ENCODE assay signal across 20 cellular contexts in genomic region chr18:24090876-24091275, GRCh38. TPM values are rescaled to one million over a fixed set of nuclear protein-coding genes. Genes with fewer than 3 reads are reported as not detected.
DNase-seq lines count a peak whose midpoint lies in the region; ATAC-seq, FAIRE-seq and TF ChIP-seq lines count a peak whose summit lies in the region.
"Had no signal": no experiment of that assay in that cellular context is flagged by ENCODE, and none has a peak within 500 bp of the region (broad histone marks: within the 10 kb centered on the region; RNA-seq: fewer than 3 reads in every experiment).

No MANE protein-coding gene starts in this region.

- TF ChIP-seq EP300 in K562 (IDR thresholded peaks at IDR 0.05; ENCODE audit: low read length): no peak
- TF ChIP-seq EP300 in esophagus muscularis mucosa (IDR thresholded peaks at IDR 0.05): no peak

- no peak overlapping the region for H3K4me3 Mint-ChIP-seq in activated CD4-positive, alpha-beta memory T cell treated with anti-CD3 and anti-CD28 coated beads for 36 hours
- H3K4me3 Mint-ChIP-seq in activated CD4-positive, alpha-beta memory T cell treated with anti-CD3 and anti-CD28 coated beads, Interleukin-2, amount 10 ng/mL, durations not matched to agents 7 days and 5 days: no peak overlapping the region
- no peak overlapping the region for H3K4me3 Mint-ChIP-seq in CD8-positive, alpha-beta T cell
- H3K4me3 Mint-ChIP-seq: B cell; CD4-positive, alpha-beta T cell; CD8-positive, alpha-beta memory T cell had no signal

- no peaks in the 10 kb centered on the region for H3K9me1 ChIP-seq in K562 (ENCODE audit: control insufficient read depth, insufficient read depth, low read length)

- H3K4me1 ChIP-seq in K562 (replicated peaks in 1 of 2; ENCODE audit: control insufficient read depth in 2 of 2, insufficient read depth in 2 of 2, low read length in 2 of 2) (no peaks in the 10 kb centered on the region), esophagus muscularis mucosa (peaks cover 0 to 13% (median 9%) of the 10 kb centered on the region in 4 donors)
- H3K4me1 ChIP-seq in CD8-positive, alpha-beta T cell (ENCODE audit: insufficient read depth, low read length): no peaks in the 10 kb centered on the region

- TF ChIP-seq POLR2A in K562 (conservative IDR thresholded peaks at IDR 0.05) (no peak), esophagus muscularis mucosa (IDR thresholded peaks at IDR 0.05; ENCODE audit: low read depth) (no peak)

- no peak overlapping the region for H3K4me2 ChIP-seq in K562 (ENCODE audit: insufficient read depth, low read length)
- H3K4me2 ChIP-seq: A549; BLaER1 treated with 17β-estradiol and CSF1 and Interleukin-3, amounts not matched to agents 10 nM and 100 nM had no signal

- TF ChIP-seq CTCF in K562 (IDR thresholded peaks at IDR 0.05 in 2 of 3, conservative IDR thresholded peaks at IDR 0.05 in 1 of 3; ENCODE audit: insufficient read depth in 2 of 3, low read depth in 1 of 3, low read length in 3 of 3): no peak
- TF ChIP-seq CTCF in esophagus muscularis mucosa (IDR thresholded peaks at IDR 0.05): no peak
- TF ChIP-seq CTCF in CD8-positive, alpha-beta T cell (IDR thresholded peaks at IDR 0.05): no peak

- FAIRE-seq in K562 (lab: Jason Lieb, UNC): peak; percentile 11
- FAIRE-seq: A549, G401.6, GM12892, GM18507 had no signal

- H3K9me3 ChIP-seq in K562 (replicated peaks; ENCODE audit: control insufficient read depth, insufficient read depth, low read depth, low read length): no peaks in the 10 kb centered on the region
- H3K9me3 ChIP-seq in esophagus muscularis mucosa: no peaks in the 10 kb centered on the region
- no peaks in the 10 kb centered on the region for H3K9me3 ChIP-seq in CD8-positive, alpha-beta T cell (ENCODE audit: low read length)
- H3K9me3 ChIP-seq: A549 had no signal

- no peak for TF ChIP-seq RAD21 in K562 (CRISPR knock-in tag; conservative IDR thresholded peaks at IDR 0.05 in 1 of 2, IDR thresholded peaks at IDR 0.05 in 1 of 2)

- in situ Hi-C loops in K562 (cut with MboI): no loop called here

- H2AFZ ChIP-seq in K562 (ENCODE audit: low read depth, low read length): no peak overlapping the region

- no peaks in the 10 kb centered on the region for H3K27me3 Mint-ChIP-seq in activated CD4-positive, alpha-beta memory T cell treated with anti-CD3 and anti-CD28 coated beads for 36 hours
- no peaks in the 10 kb centered on the region for H3K27me3 Mint-ChIP-seq in activated CD4-positive, alpha-beta memory T cell treated with anti-CD3 and anti-CD28 coated beads, Interleukin-2, amount 10 ng/mL, durations not matched to agents 7 days and 5 days
- no peaks in the 10 kb centered on the region for H3K27me3 Mint-ChIP-seq in CD8-positive, alpha-beta T cell (ENCODE audit: low read depth)
- H3K27me3 Mint-ChIP-seq: B cell; CD4-positive, alpha-beta T cell; CD8-positive, alpha-beta memory T cell had no signal

- H3K27me3 ChIP-seq in K562 (ENCODE audit: control insufficient read depth in 2 of 2, insufficient read depth in 2 of 2, low read length in 2 of 2) (peaks cover 2 to 4% of the 10 kb centered on the region in 2 experiments; a peak in 1 of 5 replicates), esophagus muscularis mucosa (no peaks in the 10 kb centered on the region)
- no peaks in the 10 kb centered on the region for H3K27me3 ChIP-seq in CD8-positive, alpha-beta T cell (ENCODE audit: insufficient read depth, low read length)
- H3K27me3 ChIP-seq: BLaER1 treated with 17β-estradiol and CSF1 and Interleukin-3, amounts not matched to agents 10 nM and 100 nM had no signal

- CTCF ChIA-PET in activated CD4-positive, alpha-beta memory T cell treated with anti-CD3 and anti-CD28 coated beads for 36 hours (lab: Charles Lee): interaction anchor here (0.6 kb wide), 1 partner anchor 15 kb away, joined by 5 read pairs; no protein-coding TSS in a partner anchor
- CTCF ChIA-PET in activated CD4-positive, alpha-beta memory T cell treated with anti-CD3 and anti-CD28 coated beads, Interleukin-2, amount 10 ng/mL, durations not matched to agents 7 days and 5 days (lab: Charles Lee): interaction anchor here (1.0 kb wide), 1 partner anchor 172 kb away, joined by 3 read pairs; no protein-coding TSS in a partner anchor
- CTCF ChIA-PET in K562 (lab: Yijun Ruan, JAX; ENCODE audit: low intra/inter-chr PET ratio): no interaction called here
- CTCF ChIA-PET in CD8-positive, alpha-beta T cell (lab: Charles Lee): interaction anchor here (0.8 to 1.0 kb wide), 2 partner anchors 24 to 37 kb away, joined by 3 read pairs; no protein-coding TSS in a partner anchor

- H3K27ac Mint-ChIP-seq in activated CD4-positive, alpha-beta memory T cell treated with anti-CD3 and anti-CD28 coated beads for 36 hours: peak overlapping the region; percentile 28
- no peak overlapping the region for H3K27ac Mint-ChIP-seq in activated CD4-positive, alpha-beta memory T cell treated with anti-CD3 and anti-CD28 coated beads, Interleukin-2, amount 10 ng/mL, durations not matched to agents 7 days and 5 days
- no peak overlapping the region for H3K27ac Mint-ChIP-seq in CD8-positive, alpha-beta T cell
- H3K27ac Mint-ChIP-seq: B cell; CD4-positive, alpha-beta T cell had no signal

- peaks cover 38% of the 10 kb centered on the region for H3K4me1 Mint-ChIP-seq in activated CD4-positive, alpha-beta memory T cell treated with anti-CD3 and anti-CD28 coated beads for 36 hours (ENCODE audit: low read depth)
- H3K4me1 Mint-ChIP-seq in activated CD4-positive, alpha-beta memory T cell treated with anti-CD3 and anti-CD28 coated beads, Interleukin-2, amount 10 ng/mL, durations not matched to agents 7 days and 5 days: peaks cover 17% of the 10 kb centered on the region
- H3K4me1 Mint-ChIP-seq in CD8-positive, alpha-beta T cell (ENCODE audit: low read depth): peaks cover 26% of the 10 kb centered on the region

- DNase-seq in activated CD4-positive, alpha-beta memory T cell treated with anti-CD3 and anti-CD28 coated beads for 36 hours: no peak
- no peak for DNase-seq in activated CD4-positive, alpha-beta memory T cell treated with anti-CD3 and anti-CD28 coated beads, Interleukin-2, amount 10 ng/mL, durations not matched to agents 7 days and 5 days
- DNase-seq in K562 (ENCODE audit: extremely low read depth in 1 of 4, low spot score in 3 of 4) (no peak), esophagus muscularis mucosa (ENCODE audit: extremely low spot score) (peak; percentile 55), D341Med (ENCODE audit: low spot score) (no peak)
- no peak for DNase-seq in CD8-positive, alpha-beta T cell
- DNase-seq: AML-193; CD4-positive, alpha-beta T cell; CD8-positive, alpha-beta memory T cell; COR-L47; DMS79 treated with DMSO at 0.1 percent for 48 hours; GF-D8 had no signal

- no peaks in the 10 kb centered on the region for H3K9me3 Mint-ChIP-seq in activated CD4-positive, alpha-beta memory T cell treated with anti-CD3 and anti-CD28 coated beads for 36 hours
- H3K9me3 Mint-ChIP-seq in activated CD4-positive, alpha-beta memory T cell treated with anti-CD3 and anti-CD28 coated beads, Interleukin-2, amount 10 ng/mL, durations not matched to agents 7 days and 5 days: no peaks in the 10 kb centered on the region
- H3K9me3 Mint-ChIP-seq in CD8-positive, alpha-beta T cell: no peaks in the 10 kb centered on the region
- H3K9me3 Mint-ChIP-seq: CD4-positive, alpha-beta T cell; CD8-positive, alpha-beta memory T cell had no signal

- H3K9ac ChIP-seq in K562 (ENCODE audit: insufficient read depth in 1 of 2, low read depth in 2 of 2, low read length in 2 of 2): no peak overlapping the region
- H3K9ac ChIP-seq: BLaER1 treated with 17β-estradiol and CSF1 and Interleukin-3, amounts not matched to agents 10 nM and 100 nM had no signal

- H3K79me2 ChIP-seq in K562 (ENCODE audit: control insufficient read depth, insufficient read depth, low read length): no peaks in the 10 kb centered on the region

- no peak for ATAC-seq in K562
- ATAC-seq in CD8-positive, alpha-beta T cell: no peak
- ATAC-seq: A549 had no signal

- BruUV-seq in K562 (replicated peaks; lab: Mats Ljungman, UMichigan): no TSS peak

- H3K27ac ChIP-seq in K562 (ENCODE audit: extremely low read depth, low read depth, low read length): no peak overlapping the region
- H3K27ac ChIP-seq in esophagus muscularis mucosa (replicated peaks in 1 of 4): no peak overlapping the region
- no peak overlapping the region for H3K27ac ChIP-seq in CD8-positive, alpha-beta T cell (ENCODE audit: low read depth, low read length)
- H3K27ac ChIP-seq: 22Rv1; A549; BLaER1 treated with 17β-estradiol and CSF1 and Interleukin-3, amounts not matched to agents 10 nM and 100 nM; C4-2B had no signal

- no peaks in the 10 kb centered on the region for H4K20me1 ChIP-seq in K562 (replicated peaks; ENCODE audit: control insufficient read depth, insufficient read depth, low read length)
- H4K20me1 ChIP-seq: BLaER1 treated with 17β-estradiol and CSF1 and Interleukin-3, amounts not matched to agents 10 nM and 100 nM had no signal

- POLR2A ChIA-PET in activated CD4-positive, alpha-beta memory T cell treated with anti-CD3 and anti-CD28 coated beads for 36 hours (lab: Charles Lee): no interaction called here
- POLR2A ChIA-PET in activated CD4-positive, alpha-beta memory T cell treated with anti-CD3 and anti-CD28 coated beads, Interleukin-2, amount 10 ng/mL, durations not matched to agents 7 days and 5 days (lab: Charles Lee): no interaction called here
- POLR2A ChIA-PET in K562 (lab: Yijun Ruan, JAX): no interaction called here
- POLR2A ChIA-PET in CD8-positive, alpha-beta T cell (lab: Charles Lee): no interaction called here

- intact Hi-C loops in activated CD4-positive, alpha-beta memory T cell treated with anti-CD3 and anti-CD28 coated beads for 36 hours (cut with micrococcal nuclease): no loop called here
- intact Hi-C loops in K562 (cut with micrococcal nuclease): no loop called here
- intact Hi-C loops in esophagus muscularis mucosa (cut with DNase I): no loop called here
- intact Hi-C loops in CD8-positive, alpha-beta T cell (cut with DNase I, micrococcal nuclease): no loop called here

- peaks cover 42% of the 10 kb centered on the region for H3K36me3 Mint-ChIP-seq in activated CD4-positive, alpha-beta memory T cell treated with anti-CD3 and anti-CD28 coated beads for 36 hours
- H3K36me3 Mint-ChIP-seq in activated CD4-positive, alpha-beta memory T cell treated with anti-CD3 and anti-CD28 coated beads, Interleukin-2, amount 10 ng/mL, durations not matched to agents 7 days and 5 days (ENCODE audit: low read depth): peaks cover 63% of the 10 kb centered on the region
- peaks cover 74% of the 10 kb centered on the region for H3K36me3 Mint-ChIP-seq in CD8-positive, alpha-beta T cell

- H3K4me3 ChIP-seq in K562 (no peak overlapping the region), esophagus muscularis mucosa (no peak overlapping the region)
- H3K4me3 ChIP-seq in CD8-positive, alpha-beta T cell (ENCODE audit: low read depth, low read length): no peak overlapping the region
- H3K4me3 ChIP-seq: A549; BLaER1 treated with 17β-estradiol and CSF1 and Interleukin-3, amounts not matched to agents 10 nM and 100 nM had no signal

- WGBS in K562 (ENCODE audit: insufficient coverage, low coverage, missing lambda C conversion rate): 2% methylated on average over 13 of the region's 13 CpGs
- WGBS in esophagus muscularis mucosa: 93% methylated on average over 13 of the region's 13 CpGs

- no peaks in the 10 kb centered on the region for H3K36me3 ChIP-seq in K562 (ENCODE audit: control insufficient read depth, insufficient read depth, low read length)
- peaks cover 0 to 14% (median 0%) of the 10 kb centered on the region in 4 donors for H3K36me3 ChIP-seq in esophagus muscularis mucosa
- H3K36me3 ChIP-seq in CD8-positive, alpha-beta T cell (ENCODE audit: insufficient read depth, low read length): peaks cover 10% of the 10 kb centered on the region

RNA-seq across cellular contexts. Expression of gene CABYR, which starts 48.0 kb away (rescaled TPM):
- total RNA-seq in activated CD4-positive, alpha-beta memory T cell treated with anti-CD3 and anti-CD28 coated beads for 36 hours: 1 to 10 TPM in 1 of 2 experiments, under 1 TPM in 1; 1.00 to 1.4 TPM
- under 1 TPM; 0.48 to 0.95 TPM for total RNA-seq in activated CD4-positive, alpha-beta memory T cell treated with anti-CD3 and anti-CD28 coated beads, Interleukin-2, amount 10 ng/mL, durations not matched to agents 7 days and 5 days
- total RNA-seq in K562 (2011; cell fraction: chromatin; rRNA removed; ENCODE audit: low replicate concordance): not detected in 2 replicates
- not detected in 2 replicates for total RNA-seq in K562 (2011; cell fraction: nucleolus; rRNA removed)
- not detected in 2 replicates for total RNA-seq in K562 (2011; cell fraction: nucleoplasm; rRNA removed)
- total RNA-seq in K562 (2014; rRNA removed) (not detected in 2 replicates), K562 (2014; rRNA removed; fragmentation: Illumina TruSeq; extraction: Trizol) (not detected in 2 replicates), K562 (2015; rRNA removed; fragmentation: Illumina TruSeq; extraction: Trizol) (not detected in 2 replicates), K562 (2021) (not detected in 2 replicates), esophagus muscularis mucosa (1 to 10 TPM; 1.3 to 3.3 (median 2.5) TPM)
- polyA plus RNA-seq in K562 (2011; rRNA removed) (not detected in 2 replicates), K562 (2014; fragmentation: Illumina TruSeq; extraction: Trizol) (not detected in 2 replicates), K562 (2014; fragmentation: Nextera tagmentation; extraction: Ambion mirVana) (not detected), K562 (2014; rRNA removed) (not detected in 2 replicates)
- not detected in 2 replicates for polyA plus RNA-seq in K562 (2011; cell fraction: cytosol; rRNA removed)
- not detected in 2 replicates for polyA plus RNA-seq in K562 (2011; cell fraction: nucleus; rRNA removed)
- polyA plus RNA-seq in K562 (2012): not detected in 2 replicates
- not detected in 2 replicates for polyA minus RNA-seq in K562 (2011; rRNA and poly(A)+ RNA removed)
- polyA minus RNA-seq in K562 (2011; cell fraction: cytosol; rRNA and poly(A)+ RNA removed): not detected in 2 replicates
- polyA minus RNA-seq in K562 (2011; cell fraction: nucleus; rRNA and poly(A)+ RNA removed): not detected in 2 replicates
- 1 to 10 TPM in 1 of 2 experiments, under 1 TPM in 1; 0.31 to 1.2 TPM for total RNA-seq in CD8-positive, alpha-beta T cell
